11 cellular contexts compared by ENCODE assay signal in the genomic region with DNA sequence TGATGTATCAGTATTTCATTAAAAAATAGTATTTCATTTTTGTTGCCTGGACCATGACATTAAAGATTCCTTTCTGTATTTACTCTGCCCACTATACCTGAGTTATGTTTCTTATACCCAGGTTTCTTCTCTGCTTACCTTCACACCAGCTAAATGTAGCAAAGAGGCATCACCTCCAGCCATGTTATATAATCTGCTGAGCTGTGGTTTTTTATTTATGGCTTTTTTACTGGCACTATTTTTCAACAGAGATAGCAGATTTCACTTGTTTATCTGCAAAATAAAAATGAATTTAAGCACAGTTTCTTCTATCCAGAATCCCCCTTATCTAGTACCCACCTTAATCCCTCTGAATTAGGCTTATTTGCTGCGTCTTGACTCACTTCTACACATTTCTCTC.
"Had no signal": no experiment of that assay in that cellular context is flagged by ENCODE, and none has a peak within 500 bp of the region (broad histone marks: within the 10 kb centered on the region; RNA-seq: fewer than 3 reads in every experiment).

No MANE protein-coding gene starts in this region.

- H3K27ac ChIP-seq: GM23248 had no signal

- H3K4me3 ChIP-seq: GM23248, GM23338, HAP-1 had no signal

- H3K4me1 ChIP-seq: HAP-1 had no signal

- FAIRE-seq: H1, H54 had no signal

- ATAC-seq: GM23338, HCT116 had no signal

- H3K36me3 ChIP-seq: HAP-1 had no signal

- H3K4me2 ChIP-seq: GM23338 had no signal

- DNase-seq: GM23248, GOT3, H7, H9, HCEC 1CT, HFFc6 had no signal

- H3K9me3 ChIP-seq: HAP-1 had no signal

- H3K9ac ChIP-seq: GM23248 had no signal

- H2AFZ ChIP-seq: GM23248, GM23338 had no signal
